ENCODE assay signal across 7 cellular contexts in the genomic region with DNA sequence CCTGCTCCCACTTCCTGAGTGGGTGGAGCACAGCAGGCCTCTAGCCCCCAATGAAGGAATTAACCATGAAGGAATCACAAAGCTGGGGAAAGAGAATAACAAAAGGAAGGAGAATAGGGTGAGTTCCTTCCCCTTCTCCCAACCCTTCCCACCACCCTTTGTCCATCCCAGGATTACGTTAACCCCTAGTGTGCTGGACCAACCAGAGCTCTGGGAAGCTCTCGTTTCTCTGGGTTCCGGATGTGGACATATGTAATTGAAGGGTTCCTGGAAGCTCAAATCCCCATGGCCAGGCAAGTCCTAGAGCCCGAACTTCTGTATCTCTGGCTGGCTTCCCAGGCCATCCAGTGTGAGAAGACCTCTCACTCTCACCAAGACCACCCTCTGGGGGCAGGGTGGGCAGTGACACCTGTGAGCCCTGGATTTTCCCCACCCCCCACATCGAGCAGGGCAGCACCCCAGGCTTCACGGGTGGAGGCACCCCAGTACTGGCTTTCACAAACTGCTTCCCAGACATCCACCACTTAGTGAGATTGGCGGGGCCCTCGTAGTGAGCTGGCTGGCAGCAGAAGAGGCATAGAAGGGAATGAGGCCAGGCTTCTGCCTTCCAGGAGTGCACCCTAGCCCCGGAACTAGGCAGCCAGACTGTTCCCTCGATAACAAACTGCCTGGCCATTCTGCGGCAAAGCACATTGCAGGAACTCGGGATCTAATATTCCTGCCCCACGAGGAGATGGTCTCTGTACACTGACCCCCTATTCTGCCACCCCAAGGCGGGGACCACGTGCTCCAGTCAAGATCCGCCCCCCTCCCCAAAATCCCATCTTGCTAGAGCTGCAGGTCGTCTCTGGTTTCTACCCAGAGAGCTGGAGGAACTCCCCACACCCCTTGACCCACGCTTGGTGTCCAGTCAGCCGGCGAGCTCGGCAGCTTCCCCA. TPM values are rescaled to one million over a fixed set of nuclear protein-coding genes. Genes with fewer than 3 reads are reported as not detected.
DNase-seq lines count a peak whose midpoint lies in the region; ATAC-seq and TF ChIP-seq lines count a peak whose summit lies in the region.

No MANE protein-coding gene starts in this region.

- H4K20me1 ChIP-seq in smooth muscle cell (ENCODE audit: low read depth): peaks cover 66% of the 10 kb centered on the region

- in situ Hi-C loops in HAP-1 (cut with MboI; ENCODE audit: low sequenced_read_pairs): loop anchor here (25.0 kb wide), 1 partner anchor 240 kb away; no protein-coding TSS in a partner anchor

- peaks cover 5% of the 10 kb centered on the region for H3F3A ChIP-seq in smooth muscle cell (ENCODE audit: low read depth)

- H2AFZ ChIP-seq in smooth muscle cell (ENCODE audit: low read depth): no peak overlapping the region

- peak overlapping the region; percentile 84 for H3K27ac ChIP-seq in WERI-Rb-1
- no peak overlapping the region for H3K27ac ChIP-seq in iPS DF 6.9 (ENCODE audit: low read length)
- H3K27ac ChIP-seq in smooth muscle cell (ENCODE audit: low read depth): no peak overlapping the region

- H3K9me3 ChIP-seq in HAP-1: no peaks in the 10 kb centered on the region
- no peaks in the 10 kb centered on the region for H3K9me3 ChIP-seq in WERI-Rb-1 (ENCODE audit: severe bottlenecking)
- no peaks in the 10 kb centered on the region for H3K9me3 ChIP-seq in iPS DF 6.9 (ENCODE audit: control insufficient read depth, insufficient read depth, low read length)
- H3K9me3 ChIP-seq in smooth muscle cell (replicated peaks; ENCODE audit: low read depth): no peaks in the 10 kb centered on the region

- TF ChIP-seq CTCF in WERI-Rb-1 (IDR thresholded peaks at IDR 0.05; ENCODE audit: low read depth, low read length): no peak
- no peak for TF ChIP-seq CTCF in smooth muscle cell (IDR thresholded peaks at IDR 0.05; ENCODE audit: borderline replicate concordance, insufficient read depth, poor library complexity, severe bottlenecking)

- H3K4me1 ChIP-seq in HAP-1 (peaks cover 15% of the 10 kb centered on the region), iPS DF 6.9 (ENCODE audit: control insufficient read depth, insufficient read depth, low read length) (peaks cover 16% of the 10 kb centered on the region), smooth muscle cell (ENCODE audit: low read depth) (peaks cover 45% of the 10 kb centered on the region)

- H3K4me3 ChIP-seq in HAP-1 (peak overlapping the region; percentile 71), WERI-Rb-1 (ENCODE audit: low read depth, low read length) (peak overlapping the region; percentile 66), iPS DF 6.9 (ENCODE audit: low read length) (peak overlapping the region; percentile 85; the same call in 1 of the 2 replicates), smooth muscle cell (peak overlapping the region; percentile 84)

- peak overlapping the region; percentile 50 for H3K9ac ChIP-seq in smooth muscle cell (ENCODE audit: low read depth)

- no peaks in the 10 kb centered on the region for H3K27me3 ChIP-seq in HAP-1 (ENCODE audit: low read depth)
- no peaks in the 10 kb centered on the region for H3K27me3 ChIP-seq in WERI-Rb-1 (ENCODE audit: insufficient read depth, low read depth, severe bottlenecking)
- no peaks in the 10 kb centered on the region for H3K27me3 ChIP-seq in iPS DF 6.9 (ENCODE audit: control insufficient read depth, insufficient read depth, low read length)
- H3K27me3 ChIP-seq in smooth muscle cell (ENCODE audit: low read depth): no peaks in the 10 kb centered on the region

- H3K36me3 ChIP-seq in HAP-1 (replicated peaks): no peaks in the 10 kb centered on the region
- peaks cover 12% of the 10 kb centered on the region for H3K36me3 ChIP-seq in WERI-Rb-1
- no peaks in the 10 kb centered on the region for H3K36me3 ChIP-seq in iPS DF 6.9 (ENCODE audit: control insufficient read depth, insufficient read depth, low read length)
- H3K36me3 ChIP-seq in smooth muscle cell (ENCODE audit: low read depth): no peaks in the 10 kb centered on the region

- H3K79me2 ChIP-seq in smooth muscle cell (ENCODE audit: low read depth): peaks cover 26% of the 10 kb centered on the region

- H3K4me2 ChIP-seq in smooth muscle cell: peak overlapping the region; percentile 96

- no CpG with 5 or more reads among the region's 21 CpGs for WGBS in iPS DF 6.9 (ENCODE audit: insufficient coverage, insufficient read length)
- WGBS in smooth muscle cell (ENCODE audit: low lambda C conversion rate): 14% methylated on average over 21 of the region's 21 CpGs

- ATAC-seq in GM21367 (IDR thresholded peaks at IDR 0.05; ENCODE audit: unreplicated experiment) (no peak), HG02642 (IDR thresholded peaks at IDR 0.05; ENCODE audit: poor library complexity, unreplicated experiment) (no peak)

- DNase-seq in HAP-1 (ENCODE audit: low spot score in 2 of 2) (peak; percentile 83 to 88), WERI-Rb-1 (peak; percentile 61), iPS DF 6.9 (ENCODE audit: low read depth, low spot score) (no peak), smooth muscle cell (lab: John Stamatoyannopoulos, UW; ENCODE audit: unreplicated experiment) (no peak), Kasumi-1 (lab: John Stamatoyannopoulos, UW) (no peak)

RNA-seq across cellular contexts. Expression of a gene that starts 2.1 kb away (rescaled TPM):
- total RNA-seq in smooth muscle cell: 9.1 and 10.1 TPM in 2 replicates
- 4.9 and 7.1 TPM in 2 replicates for polyA plus RNA-seq in smooth muscle cell

Comparison
In these comparisons a context has a peak if more than half of its experiments do, and no peak if none do; other contexts are left out.
1. DNase-seq: peak in HAP-1 (2 of 2) and WERI-Rb-1 (single experiment); none in iPS DF 6.9 (single experiment), smooth muscle cell (single experiment) and Kasumi-1 (0 of 2).
2. Peak in every context shown above with its lines, with median percentiles within 50 percentile points of each other: H3K4me3 ChIP-seq.